Comparison of ENCODE assay signal across 9 cellular contexts in the genomic region with DNA sequence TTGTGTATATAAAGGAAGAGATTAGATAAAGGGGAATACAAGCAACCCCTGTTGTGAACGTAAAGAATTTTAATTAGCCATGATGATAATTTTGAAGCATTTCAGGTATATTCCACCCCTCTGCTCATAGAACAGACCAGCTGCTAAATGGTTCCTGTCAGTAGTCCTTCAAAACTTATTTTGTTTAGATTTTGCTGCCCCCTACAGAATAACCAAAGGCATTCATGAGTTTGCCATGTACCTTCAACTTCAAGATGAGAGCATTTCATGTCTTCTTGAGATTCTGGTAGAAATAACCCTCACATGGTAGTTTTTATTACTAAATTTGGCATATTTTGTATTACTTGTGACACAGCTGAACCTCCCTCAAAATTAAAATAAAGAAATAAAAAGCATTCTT.
DNase-seq lines count a peak whose midpoint lies in the region; ATAC-seq and TF ChIP-seq lines count a peak whose summit lies in the region.
"Had no signal": no experiment of that assay in that cellular context is flagged by ENCODE, and none has a peak within 500 bp of the region (broad histone marks: within the 10 kb centered on the region; RNA-seq: fewer than 3 reads in every experiment).

No MANE protein-coding gene starts in this region.

- H3K4me2 ChIP-seq in smooth muscle cell: no peak overlapping the region

- no peaks in the 10 kb centered on the region for H3K36me3 ChIP-seq in smooth muscle cell (ENCODE audit: low read depth)
- H3K36me3 ChIP-seq: right atrium auricular region had no signal

- peak overlapping the region; percentile 17 for H2AFZ ChIP-seq in smooth muscle cell (ENCODE audit: low read depth)

- no peak overlapping the region for H3K4me3 ChIP-seq in smooth muscle cell
- H3K4me3 ChIP-seq: right atrium auricular region had no signal

- H3K9me3 ChIP-seq in smooth muscle cell (replicated peaks; ENCODE audit: low read depth): no peaks in the 10 kb centered on the region
- H3K9me3 ChIP-seq: right atrium auricular region had no signal

- no peaks in the 10 kb centered on the region for H4K20me1 ChIP-seq in smooth muscle cell (ENCODE audit: low read depth)

- WGBS in smooth muscle cell (ENCODE audit: low lambda C conversion rate): 19% methylated on average over 1 of the region's 1 CpG

- no peak for ATAC-seq in HG02642 (IDR thresholded peaks at IDR 0.05; ENCODE audit: poor library complexity, unreplicated experiment)

- peak; percentile 55 for TF ChIP-seq CTCF in smooth muscle cell (IDR thresholded peaks at IDR 0.05; ENCODE audit: borderline replicate concordance, insufficient read depth, poor library complexity, severe bottlenecking)

- no peaks in the 10 kb centered on the region for H3F3A ChIP-seq in smooth muscle cell (ENCODE audit: low read depth)

- H3K27ac ChIP-seq in smooth muscle cell (ENCODE audit: low read depth): no peak overlapping the region
- H3K27ac ChIP-seq: right atrium auricular region had no signal

- no peaks in the 10 kb centered on the region for H3K4me1 ChIP-seq in smooth muscle cell (ENCODE audit: low read depth)
- H3K4me1 ChIP-seq: right atrium auricular region had no signal

- DNase-seq in NCI-H2107 treated with DMSO at 0.1 percent for 48 hours (lab: John Stamatoyannopoulos, UW; ENCODE audit: unreplicated experiment) (peak; percentile 19), NCI-H2107 (lab: John Stamatoyannopoulos, UW) (no peak), NCI-H748 (lab: John Stamatoyannopoulos, UW; ENCODE audit: unreplicated experiment) (peak; percentile 78), cerebellar cortex (ENCODE audit: low spot score) (peak; percentile 49), smooth muscle cell (lab: John Stamatoyannopoulos, UW; ENCODE audit: unreplicated experiment) (no peak), activated T-cell treated with anti-CD3 and anti-CD28 coated beads for 4 hours (no peak)
- DNase-seq in NK-92 treated with Interleukin-12 subunit alpha and Interleukin-12 subunit beta, amount 100 ng/mL, for 24 hours (lab: John Stamatoyannopoulos, UW): no peak

- no peaks in the 10 kb centered on the region for H3K27me3 ChIP-seq in smooth muscle cell (ENCODE audit: low read depth)
- H3K27me3 ChIP-seq: right atrium auricular region had no signal

- H3K9ac ChIP-seq in smooth muscle cell (ENCODE audit: low read depth): no peak overlapping the region

- H3K79me2 ChIP-seq in smooth muscle cell (ENCODE audit: low read depth): no peaks in the 10 kb centered on the region

Comparison
In these comparisons a context has a peak if more than half of its experiments do, and no peak if none do; other contexts are left out.
1. DNase-seq: peak in NCI-H2107 treated with DMSO at 0.1 percent for 48 hours (single experiment), NCI-H748 (single experiment) and cerebellar cortex (single experiment); none in NCI-H2107 (single experiment), smooth muscle cell (single experiment), activated T-cell treated with anti-CD3 and anti-CD28 coated beads for 4 hours (single experiment) and NK-92 treated with Interleukin-12 subunit alpha and Interleukin-12 subunit beta, amount 100 ng/mL, for 24 hours (single experiment).